In the genomic region with DNA sequence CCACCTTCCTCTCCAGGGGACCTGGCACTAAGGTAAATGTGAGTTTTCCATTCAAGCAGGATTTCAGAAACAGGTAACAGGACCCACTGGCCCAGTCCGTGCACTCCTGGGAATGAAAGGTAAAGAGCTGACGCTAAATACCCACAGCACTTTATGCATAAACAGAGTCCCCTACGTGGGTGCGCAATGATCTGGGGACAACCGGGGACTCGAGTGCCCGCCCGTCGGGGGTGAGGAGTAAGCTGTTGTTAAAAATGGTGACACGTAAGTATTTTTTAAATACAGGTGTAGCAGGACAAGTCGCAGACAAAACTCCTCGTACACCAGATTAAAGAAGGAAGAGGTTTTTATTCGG, we compare ENCODE assay signal across 17 cellular contexts. TPM values are rescaled to one million over a fixed set of nuclear protein-coding genes. Genes with fewer than 3 reads are reported as not detected.
DNase-seq lines count a peak whose midpoint lies in the region; ATAC-seq and TF ChIP-seq lines count a peak whose summit lies in the region.
"Had no signal": no experiment of that assay in that cellular context is flagged by ENCODE, and none has a peak within 500 bp of the region (broad histone marks: within the 10 kb centered on the region; RNA-seq: fewer than 3 reads in every experiment).

No MANE protein-coding gene starts in this region.

- ATAC-seq in sciatic nerve, result no peak
- ATAC-seq in upper lobe of right lung, result no peak
- ATAC-seq: HCT116 had no signal

- peak; percentile 20 for DNase-seq in ecto neural progenitor cell (ENCODE audit: low spot score)
- peak; percentile 22 for DNase-seq in islet precursor cell
- peak; percentile 43 for DNase-seq in sciatic nerve (ENCODE audit: low spot score)
- peak; percentile 41 for DNase-seq in upper lobe of right lung
- DNase-seq in NCI-H146 (lab: John Stamatoyannopoulos, UW), result no peak
- no peak for DNase-seq in AG20443 (ENCODE audit: low spot score)
- no peak for DNase-seq in NOMO-1 treated with DMSO at 0.1 percent for 48 hours (lab: John Stamatoyannopoulos, UW; ENCODE audit: unreplicated experiment)
- DNase-seq: ACHN; AML-193; CD4-positive, alpha-beta T cell; GM23248; H7; HFFc6 had no signal

- no peak for TF ChIP-seq CTCF in upper lobe of right lung (IDR thresholded peaks at IDR 0.05)

- intact Hi-C loops in sciatic nerve (cut with DNase I), result no loop called here
- intact Hi-C loops in upper lobe of right lung (cut with DNase I), result no loop called here

- H3K9me3 ChIP-seq in upper lobe of right lung, result no peaks in the 10 kb centered on the region
- H3K9me3 ChIP-seq: Caco-2 had no signal

- H3K36me3 ChIP-seq in upper lobe of right lung, result no peaks in the 10 kb centered on the region

- peaks cover 20% of the 10 kb centered on the region for H3K27me3 ChIP-seq in upper lobe of right lung

- H3K27ac ChIP-seq in upper lobe of right lung, result no peak overlapping the region
- H3K27ac ChIP-seq: C4-2B, GM23248, HL-60 had no signal

- H3K4me3 ChIP-seq in upper lobe of right lung, result no peak overlapping the region
- H3K4me3 ChIP-seq: GM23248 had no signal

- H3K4me1 ChIP-seq in upper lobe of right lung, result no peaks in the 10 kb centered on the region
- H3K4me1 ChIP-seq: Caco-2 had no signal

RNA-seq across cellular contexts. Expression of a gene that starts 47.2 kb away (rescaled TPM):
- total RNA-seq in sciatic nerve (30.1 TPM), upper lobe of right lung (28.3 TPM)

Comparison
In these comparisons a context has a peak if more than half of its experiments do, and no peak if none do; other contexts are left out.
1. DNase-seq: peak in ecto neural progenitor cell (single experiment), islet precursor cell (single experiment), sciatic nerve (single experiment) and upper lobe of right lung (single experiment); none in NCI-H146 (single experiment), AG20443 (single experiment) and NOMO-1 treated with DMSO at 0.1 percent for 48 hours (single experiment).